39 cellular contexts compared by ENCODE assay signal in genomic region chrX:102113367-102113766, GRCh38. TPM values are rescaled to one million over a fixed set of nuclear protein-coding genes. Genes with fewer than 3 reads are reported as not detected.
"Had no signal": no experiment of that assay in that cellular context is flagged by ENCODE, and none has a peak within 500 bp of the region (broad histone marks: within the 10 kb centered on the region; RNA-seq: fewer than 3 reads in every experiment).

No MANE protein-coding gene starts in this region.

- H3K4me3 ChIP-seq: MG63 had no signal

- H3K36me3 ChIP-seq: MG63 had no signal

- DNase-seq: Karpas-422, Kasumi-1, MG63, MM.1S, MV-4-11, NCI-H1048, NCI-H1092, NCI-H1092 treated with DMSO at 0.1 percent for 48 hours, NCI-H1105, NCI-H1105 treated with DMSO at 0.1 percent for 48 hours, NCI-H1417, NCI-H1417 treated with DMSO at 0.1 percent for 48 hours, NCI-H1436, NCI-H1436 treated with DMSO at 0.1 percent for 48 hours, NCI-H146, NCI-H1694, NCI-H1694 treated with DMSO at 0.1 percent for 48 hours, NCI-H187, NCI-H187 treated with DMSO at 0.1 percent for 48 hours, NCI-H1930, NCI-H2029, NCI-H2029 treated with DMSO at 0.1 percent for 48 hours, NCI-H2081, NCI-H2081 treated with DMSO at 0.1 percent for 48 hours, NCI-H2107, NCI-H2171, NCI-H2171 treated with DMSO at 0.1 percent for 48 hours, NCI-H2227 treated with DMSO at 0.1 percent for 48 hours, NCI-H226, NCI-H345, NCI-H446, NCI-H446 treated with DMSO at 0.1 percent for 48 hours, NCI-H510A, NCI-H510A treated with DMSO at 0.1 percent for 48 hours had no signal

- H3K27ac ChIP-seq: KMS-11 had no signal

- H3K9me3 ChIP-seq: MG63 had no signal

- H3K27me3 ChIP-seq: MG63 had no signal

RNA-seq across cellular contexts. Expression of gene TCEAL2, which starts 12.1 kb away (rescaled TPM):
- total RNA-seq: LHCN-M2, MCF 10A, NCI-H460 had no signal

RNA-seq across cellular contexts. Expression of gene TCEAL6, which starts 28.9 kb away (rescaled TPM):
- total RNA-seq: LHCN-M2, M059J, MCF 10A, NCI-H460 had no signal

RNA-seq across cellular contexts. Expression of gene BEX5, which starts 42.4 kb away (rescaled TPM):
- total RNA-seq: LHCN-M2, MCF 10A had no signal
